ENCODE assay signal across 8 cellular contexts in the genomic region with DNA sequence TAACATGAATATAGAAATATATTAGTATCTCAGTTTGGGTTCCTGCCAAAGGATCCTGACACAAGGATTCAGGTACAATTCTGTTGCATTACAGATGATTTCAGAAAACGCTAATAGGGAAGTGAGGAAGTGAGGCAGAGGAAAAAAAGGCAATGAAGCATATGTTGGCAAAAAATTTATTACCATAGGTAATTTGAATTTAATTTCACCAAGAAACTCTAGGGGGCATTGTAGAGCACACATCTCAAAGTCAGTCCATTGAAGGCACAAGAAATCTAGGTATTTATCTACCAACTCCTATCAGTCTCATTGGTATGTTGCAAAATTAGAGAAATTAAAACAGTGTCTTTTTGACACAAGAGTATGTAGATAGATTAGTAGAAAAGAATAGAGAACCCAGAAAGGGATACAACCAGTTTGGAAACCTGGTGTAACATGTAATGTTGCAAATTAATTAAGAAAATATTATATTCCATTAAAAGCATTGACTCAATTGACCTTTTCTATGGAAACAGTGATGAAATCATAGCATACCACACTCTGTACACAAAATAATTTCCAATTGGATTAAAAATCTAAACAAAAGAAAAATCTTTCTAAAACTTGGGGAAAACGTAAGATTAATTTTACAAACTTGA.
DNase-seq lines count a peak whose midpoint lies in the region; ATAC-seq and TF ChIP-seq lines count a peak whose summit lies in the region.

No MANE protein-coding gene starts in this region.

- ATAC-seq in HG03139 (IDR thresholded peaks at IDR 0.05; ENCODE audit: unreplicated experiment) (no peak), HG02588 (IDR thresholded peaks at IDR 0.05; ENCODE audit: unreplicated experiment) (no peak)

- peak; percentile 83 for TF ChIP-seq CTCF in C4-2B (conservative IDR thresholded peaks at IDR 0.05)

- H3K27ac ChIP-seq in C4-2B, result no peak overlapping the region

- DNase-seq in HEK293T (ENCODE audit: extremely low spot score) (peak; percentile 45), RPMI7951 (ENCODE audit: low read depth) (peak; percentile 36), glomerular visceral epithelial cell (ENCODE audit: extremely low spot score) (peak; percentile 14), OCI-M2 (lab: John Stamatoyannopoulos, UW; ENCODE audit: unreplicated experiment) (no peak)
- DNase-seq in stimulated activated naive CD4-positive, alpha-beta T cell (lab: John Stamatoyannopoulos, UW), result no peak

- POLR2A ChIA-PET in HEK293T (lab: Yijun Ruan, JAX), result no interaction called here

- CTCF ChIA-PET in HEK293T (lab: Yijun Ruan, JAX), result interaction anchor here (0.6 kb wide), 1 partner anchor 9 kb away, joined by 3 read pairs; no protein-coding TSS in a partner anchor

TF ChIP-seq in HEK293T, 16 proteins besides CTCF, POLR2A, EP300 and RAD21:
- no peak for TF ChIP-seq ARNT (IDR thresholded peaks at IDR 0.05)
- TF ChIP-seq HDGF (IDR thresholded peaks at IDR 0.05; ENCODE audit: borderline replicate concordance), result no peak
- no peak for TF ChIP-seq CTBP1 (IDR thresholded peaks at IDR 0.05; ENCODE audit: borderline replicate concordance)
- no peak for TF ChIP-seq ZNF384 (IDR thresholded peaks at IDR 0.05)
- TF ChIP-seq FOXK2 (IDR thresholded peaks at IDR 0.05), result no peak
- TF ChIP-seq LEF1 (IDR thresholded peaks at IDR 0.05; ENCODE audit: borderline replicate concordance), result no peak
- no peak for TF ChIP-seq ELF4 (IDR thresholded peaks at IDR 0.05)
- TF ChIP-seq SUZ12 (IDR thresholded peaks at IDR 0.05), result no peak
- TF ChIP-seq BHLHE40 (IDR thresholded peaks at IDR 0.05; ENCODE audit: borderline replicate concordance), result no peak
- TF ChIP-seq TARDBP (IDR thresholded peaks at IDR 0.05), result no peak
- TF ChIP-seq, protein P1, sequence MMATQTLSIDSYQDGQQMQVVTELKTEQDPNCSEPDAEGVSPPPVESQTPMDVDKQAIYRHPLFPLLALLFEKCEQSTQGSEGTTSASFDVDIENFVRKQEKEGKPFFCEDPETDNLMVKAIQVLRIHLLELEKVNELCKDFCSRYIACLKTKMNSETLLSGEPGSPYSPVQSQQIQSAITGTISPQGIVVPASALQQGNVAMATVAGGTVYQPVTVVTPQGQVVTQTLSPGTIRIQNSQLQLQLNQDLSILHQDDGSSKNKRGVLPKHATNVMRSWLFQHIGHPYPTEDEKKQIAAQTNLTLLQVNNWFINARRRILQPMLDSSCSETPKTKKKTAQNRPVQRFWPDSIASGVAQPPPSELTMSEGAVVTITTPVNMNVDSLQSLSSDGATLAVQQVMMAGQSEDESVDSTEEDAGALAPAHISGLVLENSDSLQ (IDR thresholded peaks at IDR 0.05), result no peak
TF ChIP-seq in HEK293T: peak in this region for 0.

Comparison
In these comparisons a context has a peak if more than half of its experiments do, and no peak if none do; other contexts are left out.
1. DNase-seq: peak in HEK293T (single experiment), RPMI7951 (single experiment) and glomerular visceral epithelial cell (single experiment); none in OCI-M2 (single experiment) and stimulated activated naive CD4-positive, alpha-beta T cell (0 of 6).